8 cellular contexts compared by ENCODE assay signal in the genomic region with DNA sequence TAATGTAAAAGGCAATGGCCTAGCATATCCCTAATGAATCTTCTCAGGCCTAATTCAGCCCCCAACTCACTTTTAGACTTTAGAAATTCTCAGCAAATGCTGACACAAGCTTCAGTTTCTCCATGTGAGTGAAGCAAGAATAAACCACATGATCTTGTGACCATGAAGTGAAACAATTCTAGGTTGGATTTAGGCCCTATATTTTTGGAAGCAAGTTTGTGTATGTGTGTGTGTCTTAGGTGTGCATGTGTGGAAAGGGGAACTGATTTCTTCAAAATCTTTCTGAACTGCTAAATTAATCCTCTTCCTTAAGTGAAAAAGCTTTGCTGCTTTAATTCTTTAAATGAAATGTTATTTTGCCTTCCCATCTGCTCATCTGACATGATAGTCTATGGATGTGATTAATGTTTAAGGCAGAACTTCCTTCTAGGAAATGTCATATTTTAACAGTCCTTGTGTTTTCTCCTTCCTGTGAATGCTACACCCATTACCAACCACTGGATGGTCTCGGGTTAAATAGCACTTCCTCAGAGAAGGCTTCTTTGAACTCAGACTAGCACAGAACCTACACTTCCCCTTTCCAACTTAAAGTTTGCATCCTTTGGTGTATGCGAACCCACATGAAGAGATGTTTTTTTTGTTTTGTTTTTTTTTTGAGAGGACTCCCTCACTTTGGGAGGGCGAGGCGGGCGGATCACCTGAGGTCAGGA.
DNase-seq lines count a peak whose midpoint lies in the region; ATAC-seq, FAIRE-seq and TF ChIP-seq lines count a peak whose summit lies in the region.

No MANE protein-coding gene starts in this region.

- peak; percentile 11 for DNase-seq in UCSD-AML1 (lab: John Stamatoyannopoulos, UW; ENCODE audit: unreplicated experiment)
- DNase-seq in nephron progenitor cell, result no peak
- no peak for DNase-seq in NCI-H2171 (lab: John Stamatoyannopoulos, UW)
- no peak for DNase-seq in NK-92 treated with Interleukin-12 subunit alpha and Interleukin-12 subunit beta, amount 100 ng/mL, for 24 hours (lab: John Stamatoyannopoulos, UW)
- no peak for DNase-seq in HTR-8/SVneo (ENCODE audit: insufficient read length, low spot score)
- no peak for DNase-seq in stimulated activated CD4-positive, alpha-beta T cell treated with anti-CD3 and anti-CD28 coated beads, Interleukin-4, amount 100 ng/mL, for 1 hour

- no peak for FAIRE-seq in HTR-8/SVneo (lab: Jason Lieb, UNC)

- H3K27me3 Mint-ChIP-seq in nephron progenitor cell (ENCODE audit: low read depth, poor library complexity), result peaks cover 5% of the 10 kb centered on the region

- TF ChIP-seq CTCF in nephron progenitor cell (IDR thresholded peaks at IDR 0.05), result no peak

- no peak for TF ChIP-seq POLR2A in GM18505 (IDR thresholded peaks at IDR 0.05; ENCODE audit: borderline replicate concordance, extremely low read depth, insufficient read depth, insufficient read length)

- peak; percentile 59 for ATAC-seq in GM18505 (IDR thresholded peaks at IDR 0.05; ENCODE audit: unreplicated experiment)
- peak; percentile 84 for ATAC-seq in HG02885 (IDR thresholded peaks at IDR 0.05; ENCODE audit: poor library complexity, unreplicated experiment)

- peak overlapping the region; percentile 17 for H3K4me3 Mint-ChIP-seq in nephron progenitor cell

- peaks cover 6% of the 10 kb centered on the region for H3K9me3 Mint-ChIP-seq in nephron progenitor cell

- no peaks in the 10 kb centered on the region for H3K36me3 Mint-ChIP-seq in nephron progenitor cell (ENCODE audit: low read depth)

- peaks cover 18% of the 10 kb centered on the region for H3K4me1 Mint-ChIP-seq in nephron progenitor cell

- H3K27ac Mint-ChIP-seq in nephron progenitor cell, result no peak overlapping the region
